In genomic region chr17:8380049-8380448, GRCh38 we compare ENCODE assay signal across 1 cellular context.
TF ChIP-seq lines count a peak whose summit lies in the region.

No MANE protein-coding gene starts in this region.

TF ChIP-seq in HepG2, 621 proteins besides CTCF, POLR2A, EP300 and RAD21:
- TF ChIP-seq ELF4 (CRISPR knock-in tag; IDR thresholded peaks at IDR 0.05; ENCODE audit: borderline replicate concordance) (no peak), RARG (CRISPR knock-in tag; IDR thresholded peaks at IDR 0.05; ENCODE audit: low read depth) (no peak), YEATS4 (CRISPR knock-in tag; IDR thresholded peaks at IDR 0.05; ENCODE audit: borderline replicate concordance) (no peak), ZNF784 (CRISPR knock-in tag; IDR thresholded peaks at IDR 0.05; ENCODE audit: borderline replicate concordance) (no peak), MXI1 (IDR thresholded peaks at IDR 0.05; ENCODE audit: borderline replicate concordance, low read depth, low read length) (no peak), MBD4 (IDR thresholded peaks at IDR 0.05; ENCODE audit: borderline replicate concordance, low read length) (no peak), ZNF180 (CRISPR knock-in tag; IDR thresholded peaks at IDR 0.05; ENCODE audit: borderline replicate concordance, low read depth) (no peak), KAT8 (CRISPR knock-in tag; IDR thresholded peaks at IDR 0.05) (no peak), RBM22 (optimal IDR thresholded peaks at IDR 0.05; ENCODE audit: low read length) (peak; percentile 19), ZNF747 (CRISPR knock-in tag; IDR thresholded peaks at IDR 0.05; ENCODE audit: borderline replicate concordance) (no peak), ZNF547 (CRISPR knock-in tag; IDR thresholded peaks at IDR 0.05) (no peak), CSRNP2 (CRISPR knock-in tag; conservative IDR thresholded peaks at IDR 0.05; ENCODE audit: low read depth) (no peak), ZSCAN22 (CRISPR knock-in tag; IDR thresholded peaks at IDR 0.05) (peak; percentile 88), ZBTB14 (CRISPR knock-in tag; IDR thresholded peaks at IDR 0.05) (no peak), PRPF4 (IDR thresholded peaks at IDR 0.05; ENCODE audit: low read depth, low read length, poor library complexity, severe bottlenecking) (no peak), GPBP1L1 (CRISPR knock-in tag; IDR thresholded peaks at IDR 0.05) (no peak), REPIN1 (CRISPR knock-in tag; IDR thresholded peaks at IDR 0.05; ENCODE audit: borderline replicate concordance, low read depth) (no peak)
TF ChIP-seq in HepG2: peak in this region for 2.
